ENCODE assay signal across 1 cellular context in the genomic region with DNA sequence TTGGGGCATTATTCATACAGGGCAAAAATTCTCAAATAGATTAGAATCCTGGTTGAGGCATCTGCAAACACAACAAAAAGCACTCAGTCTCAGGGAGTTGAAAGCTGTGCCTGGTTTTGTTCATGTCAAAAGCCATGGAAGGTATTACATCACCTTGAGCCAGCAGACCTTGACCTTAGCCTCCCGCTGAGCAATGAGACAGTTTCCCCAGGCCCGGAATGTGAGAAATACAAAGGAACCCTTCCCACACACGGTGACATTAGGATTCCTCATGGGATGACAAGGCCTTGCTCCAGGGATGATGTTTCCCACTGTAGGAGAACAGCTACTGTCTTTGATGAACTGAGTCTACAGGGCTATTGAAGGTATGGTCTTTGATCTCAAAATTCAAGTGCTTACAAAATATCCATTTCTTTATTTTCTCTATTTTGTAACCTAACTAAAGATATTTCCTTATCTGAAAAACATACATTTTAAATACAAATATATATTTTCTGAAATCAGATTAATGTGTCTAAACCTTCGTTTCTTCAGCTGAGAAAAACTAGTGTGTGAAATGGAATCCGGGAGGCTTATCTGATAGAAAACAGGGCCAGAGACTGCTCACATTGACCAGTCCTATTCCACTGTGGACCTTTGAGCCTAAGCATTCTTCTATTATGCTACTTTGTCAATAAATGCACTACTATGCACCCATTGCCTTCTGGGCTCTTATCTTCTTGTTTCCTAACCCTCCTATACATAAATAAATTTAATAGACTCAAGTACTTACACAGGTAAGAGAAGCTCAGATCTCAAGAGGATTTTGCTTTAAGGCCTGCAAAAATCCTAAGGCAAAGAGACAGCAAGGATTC.
TF ChIP-seq lines count a peak whose summit lies in the region.

No MANE protein-coding gene starts in this region.

TF ChIP-seq in HepG2, 621 proteins besides CTCF, POLR2A, EP300 and RAD21 (continued from another document and continues in another):
- 0 out of 2 replicates have a peak, but pooled peaks have one; percentile 38 for TF ChIP-seq ZNF800 (CRISPR knock-in tag; IDR thresholded peaks at IDR 0.05)
- no peak; the same call in 1 of the 2 replicates for TF ChIP-seq ZFP91 (CRISPR knock-in tag; IDR thresholded peaks at IDR 0.05; ENCODE audit: borderline replicate concordance)
- TF ChIP-seq NPAS2 (CRISPR knock-in tag; IDR thresholded peaks at IDR 0.05; ENCODE audit: borderline replicate concordance): no peak
- peak; percentile 98 for TF ChIP-seq TEAD3 (CRISPR knock-in tag; optimal IDR thresholded peaks at IDR 0.05; ENCODE audit: borderline replicate concordance)
- peak; percentile 77 for TF ChIP-seq ELF3 (CRISPR knock-in tag; IDR thresholded peaks at IDR 0.05)
- no peak for TF ChIP-seq SUZ12 (IDR thresholded peaks at IDR 0.05; ENCODE audit: low read depth, low read length)
- peak; percentile 88 for TF ChIP-seq NCOR1 (IDR thresholded peaks at IDR 0.05; ENCODE audit: borderline replicate concordance, low read length)
- TF ChIP-seq SRF (IDR thresholded peaks at IDR 0.05; ENCODE audit: low read depth, low read length): no peak
- TF ChIP-seq ZBTB21 (CRISPR knock-in tag; IDR thresholded peaks at IDR 0.05): peak; percentile 66
- no peak for TF ChIP-seq ZNF33A (CRISPR knock-in tag; IDR thresholded peaks at IDR 0.05; ENCODE audit: borderline replicate concordance)
- TF ChIP-seq ZFP36 (IDR thresholded peaks at IDR 0.05; ENCODE audit: borderline replicate concordance, low read depth, low read length, partially characterized antibody): no peak
- TF ChIP-seq ZNF292 (CRISPR knock-in tag; IDR thresholded peaks at IDR 0.05; ENCODE audit: borderline replicate concordance, low read depth): no peak
- TF ChIP-seq, protein P1, sequence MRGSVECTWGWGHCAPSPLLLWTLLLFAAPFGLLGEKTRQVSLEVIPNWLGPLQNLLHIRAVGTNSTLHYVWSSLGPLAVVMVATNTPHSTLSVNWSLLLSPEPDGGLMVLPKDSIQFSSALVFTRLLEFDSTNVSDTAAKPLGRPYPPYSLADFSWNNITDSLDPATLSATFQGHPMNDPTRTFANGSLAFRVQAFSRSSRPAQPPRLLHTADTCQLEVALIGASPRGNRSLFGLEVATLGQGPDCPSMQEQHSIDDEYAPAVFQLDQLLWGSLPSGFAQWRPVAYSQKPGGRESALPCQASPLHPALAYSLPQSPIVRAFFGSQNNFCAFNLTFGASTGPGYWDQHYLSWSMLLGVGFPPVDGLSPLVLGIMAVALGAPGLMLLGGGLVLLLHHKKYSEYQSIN (CRISPR knock-in tag; IDR thresholded peaks at IDR 0.05; ENCODE audit: borderline replicate concordance): no peak
- TF ChIP-seq RFXANK (CRISPR knock-in tag; IDR thresholded peaks at IDR 0.05): no peak
- no peak for TF ChIP-seq ZNF737 (CRISPR knock-in tag; IDR thresholded peaks at IDR 0.05; ENCODE audit: borderline replicate concordance)
- no peak for TF ChIP-seq ZNF562 (CRISPR knock-in tag; IDR thresholded peaks at IDR 0.05; ENCODE audit: borderline replicate concordance)
- no peak for TF ChIP-seq SYNCRIP (IDR thresholded peaks at IDR 0.05; ENCODE audit: insufficient read depth, low read depth, low read length)
- TF ChIP-seq KDM5B (CRISPR knock-in tag; IDR thresholded peaks at IDR 0.05; ENCODE audit: borderline replicate concordance): no peak
- TF ChIP-seq ZNF749 (CRISPR knock-in tag; IDR thresholded peaks at IDR 0.05; ENCODE audit: borderline replicate concordance): no peak
- no peak for TF ChIP-seq ARID2 (CRISPR knock-in tag; IDR thresholded peaks at IDR 0.05; ENCODE audit: borderline replicate concordance)
- TF ChIP-seq, protein P2, sequence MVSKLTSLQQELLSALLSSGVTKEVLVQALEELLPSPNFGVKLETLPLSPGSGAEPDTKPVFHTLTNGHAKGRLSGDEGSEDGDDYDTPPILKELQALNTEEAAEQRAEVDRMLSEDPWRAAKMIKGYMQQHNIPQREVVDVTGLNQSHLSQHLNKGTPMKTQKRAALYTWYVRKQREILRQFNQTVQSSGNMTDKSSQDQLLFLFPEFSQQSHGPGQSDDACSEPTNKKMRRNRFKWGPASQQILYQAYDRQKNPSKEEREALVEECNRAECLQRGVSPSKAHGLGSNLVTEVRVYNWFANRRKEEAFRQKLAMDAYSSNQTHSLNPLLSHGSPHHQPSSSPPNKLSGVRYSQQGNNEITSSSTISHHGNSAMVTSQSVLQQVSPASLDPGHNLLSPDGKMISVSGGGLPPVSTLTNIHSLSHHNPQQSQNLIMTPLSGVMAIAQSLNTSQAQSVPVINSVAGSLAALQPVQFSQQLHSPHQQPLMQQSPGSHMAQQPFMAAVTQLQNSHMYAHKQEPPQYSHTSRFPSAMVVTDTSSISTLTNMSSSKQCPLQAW (CRISPR knock-in tag; IDR thresholded peaks at IDR 0.05): 0 out of 2 replicates have a peak, but pooled peaks have one; percentile 33
- TF ChIP-seq TBL1XR1 (IDR thresholded peaks at IDR 0.05; ENCODE audit: borderline replicate concordance, low read length, partially characterized antibody): peak; percentile 98
- TF ChIP-seq ZNF672 (CRISPR knock-in tag; IDR thresholded peaks at IDR 0.05): no peak
- no peak for TF ChIP-seq EZH2 (conservative IDR thresholded peaks at IDR 0.05; ENCODE audit: low read depth, low read length)
- peak; percentile 44; the same call in 1 of the 2 replicates for TF ChIP-seq ZBTB7B (CRISPR knock-in tag; IDR thresholded peaks at IDR 0.05)
- TF ChIP-seq FOSL1 (CRISPR knock-in tag; IDR thresholded peaks at IDR 0.05; ENCODE audit: borderline replicate concordance): peak; percentile 60; the same call in 1 of the 2 replicates
- TF ChIP-seq ZNF333 (CRISPR knock-in tag; IDR thresholded peaks at IDR 0.05; ENCODE audit: borderline replicate concordance): no peak
- TF ChIP-seq, protein P3, sequence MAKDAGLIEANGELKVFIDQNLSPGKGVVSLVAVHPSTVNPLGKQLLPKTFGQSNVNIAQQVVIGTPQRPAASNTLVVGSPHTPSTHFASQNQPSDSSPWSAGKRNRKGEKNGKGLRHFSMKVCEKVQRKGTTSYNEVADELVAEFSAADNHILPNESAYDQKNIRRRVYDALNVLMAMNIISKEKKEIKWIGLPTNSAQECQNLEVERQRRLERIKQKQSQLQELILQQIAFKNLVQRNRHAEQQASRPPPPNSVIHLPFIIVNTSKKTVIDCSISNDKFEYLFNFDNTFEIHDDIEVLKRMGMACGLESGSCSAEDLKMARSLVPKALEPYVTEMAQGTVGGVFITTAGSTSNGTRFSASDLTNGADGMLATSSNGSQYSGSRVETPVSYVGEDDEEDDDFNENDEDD (CRISPR knock-in tag; IDR thresholded peaks at IDR 0.05; ENCODE audit: borderline replicate concordance): peak; percentile 65; the same call in 1 of the 2 replicates
- TF ChIP-seq ZNF572 (CRISPR knock-in tag; IDR thresholded peaks at IDR 0.05): no peak
- no peak for TF ChIP-seq REL (CRISPR knock-in tag; conservative IDR thresholded peaks at IDR 0.05)
- TF ChIP-seq ZNF768 (CRISPR knock-in tag; IDR thresholded peaks at IDR 0.05): no peak
- TF ChIP-seq ZNF564 (CRISPR knock-in tag; IDR thresholded peaks at IDR 0.05): no peak
- no peak for TF ChIP-seq EED (CRISPR knock-in tag; IDR thresholded peaks at IDR 0.05)
- TF ChIP-seq REXO4 (CRISPR knock-in tag; IDR thresholded peaks at IDR 0.05; ENCODE audit: borderline replicate concordance): no peak
- TF ChIP-seq POGZ (CRISPR knock-in tag; IDR thresholded peaks at IDR 0.05): peak; percentile 88
- TF ChIP-seq NFE2L2 (IDR thresholded peaks at IDR 0.05; ENCODE audit: low read length): no peak
- no peak for TF ChIP-seq YY1 (IDR thresholded peaks at IDR 0.05; ENCODE audit: insufficient read depth, insufficient replicate concordance, low read depth, low read length)
- no peak for TF ChIP-seq ZNF282 (IDR thresholded peaks at IDR 0.05; ENCODE audit: partially characterized antibody)
- no peak for TF ChIP-seq ZNF101 (CRISPR knock-in tag; IDR thresholded peaks at IDR 0.05; ENCODE audit: borderline replicate concordance, low read depth)
- TF ChIP-seq TAF1 (CRISPR knock-in tag; IDR thresholded peaks at IDR 0.05): no peak
- TF ChIP-seq ZBTB42 (CRISPR knock-in tag; IDR thresholded peaks at IDR 0.05): no peak
- TF ChIP-seq, protein P4, sequence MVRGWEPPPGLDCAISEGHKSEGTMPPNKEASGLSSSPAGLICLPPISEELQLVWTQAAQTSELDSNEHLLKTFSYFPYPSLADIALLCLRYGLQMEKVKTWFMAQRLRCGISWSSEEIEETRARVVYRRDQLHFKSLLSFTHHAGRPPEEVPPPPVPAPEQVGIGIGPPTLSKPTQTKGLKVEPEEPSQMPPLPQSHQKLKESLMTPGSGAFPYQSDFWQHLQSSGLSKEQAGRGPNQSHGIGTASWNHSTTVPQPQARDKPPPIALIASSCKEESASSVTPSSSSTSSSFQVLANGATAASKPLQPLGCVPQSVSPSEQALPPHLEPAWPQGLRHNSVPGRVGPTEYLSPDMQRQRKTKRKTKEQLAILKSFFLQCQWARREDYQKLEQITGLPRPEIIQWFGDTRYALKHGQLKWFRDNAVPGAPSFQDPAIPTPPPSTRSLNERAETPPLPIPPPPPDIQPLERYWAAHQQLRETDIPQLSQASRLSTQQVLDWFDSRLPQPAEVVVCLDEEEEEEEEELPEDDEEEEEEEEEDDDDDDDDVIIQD (CRISPR knock-in tag; IDR thresholded peaks at IDR 0.05; ENCODE audit: low read depth): peak; percentile 81
- TF ChIP-seq ZNF446 (CRISPR knock-in tag; IDR thresholded peaks at IDR 0.05): no peak
- no peak for TF ChIP-seq CCAR2 (optimal IDR thresholded peaks at IDR 0.05; ENCODE audit: low read depth, low read length)
- TF ChIP-seq BCLAF1 (IDR thresholded peaks at IDR 0.05): no peak
- peak; percentile 85 for TF ChIP-seq HDAC2 (CRISPR knock-in tag; IDR thresholded peaks at IDR 0.05)
- 0 out of 2 replicates have a peak, but pooled peaks have one; percentile 54 for TF ChIP-seq DNMT3B (CRISPR knock-in tag; conservative IDR thresholded peaks at IDR 0.05)
- no peak for TF ChIP-seq SP2 (CRISPR knock-in tag; IDR thresholded peaks at IDR 0.05)
- TF ChIP-seq LCORL (IDR thresholded peaks at IDR 0.05): peak; percentile 64
- TF ChIP-seq LCORL (CRISPR knock-in tag; IDR thresholded peaks at IDR 0.05): peak; percentile 74
- TF ChIP-seq, protein P5, sequence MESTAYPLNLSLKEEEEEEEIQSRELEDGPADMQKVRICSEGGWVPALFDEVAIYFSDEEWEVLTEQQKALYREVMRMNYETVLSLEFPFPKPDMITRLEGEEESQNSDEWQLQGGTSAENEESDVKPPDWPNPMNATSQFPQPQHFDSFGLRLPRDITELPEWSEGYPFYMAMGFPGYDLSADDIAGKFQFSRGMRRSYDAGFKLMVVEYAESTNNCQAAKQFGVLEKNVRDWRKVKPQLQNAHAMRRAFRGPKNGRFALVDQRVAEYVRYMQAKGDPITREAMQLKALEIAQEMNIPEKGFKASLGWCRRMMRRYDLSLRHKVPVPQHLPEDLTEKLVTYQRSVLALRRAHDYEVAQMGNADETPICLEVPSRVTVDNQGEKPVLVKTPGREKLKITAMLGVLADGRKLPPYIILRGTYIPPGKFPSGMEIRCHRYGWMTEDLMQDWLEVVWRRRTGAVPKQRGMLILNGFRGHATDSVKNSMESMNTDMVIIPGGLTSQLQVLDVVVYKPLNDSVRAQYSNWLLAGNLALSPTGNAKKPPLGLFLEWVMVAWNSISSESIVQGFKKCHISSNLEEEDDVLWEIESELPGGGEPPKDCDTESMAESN (CRISPR knock-in tag; conservative IDR thresholded peaks at IDR 0.05): peak; percentile 69; the same call in 1 of the 2 replicates
- TF ChIP-seq BRD4 (CRISPR knock-in tag; IDR thresholded peaks at IDR 0.05): no peak
- TF ChIP-seq ZNF121 (CRISPR knock-in tag; IDR thresholded peaks at IDR 0.05): no peak
